15 cellular contexts compared by ENCODE assay signal in the genomic region with DNA sequence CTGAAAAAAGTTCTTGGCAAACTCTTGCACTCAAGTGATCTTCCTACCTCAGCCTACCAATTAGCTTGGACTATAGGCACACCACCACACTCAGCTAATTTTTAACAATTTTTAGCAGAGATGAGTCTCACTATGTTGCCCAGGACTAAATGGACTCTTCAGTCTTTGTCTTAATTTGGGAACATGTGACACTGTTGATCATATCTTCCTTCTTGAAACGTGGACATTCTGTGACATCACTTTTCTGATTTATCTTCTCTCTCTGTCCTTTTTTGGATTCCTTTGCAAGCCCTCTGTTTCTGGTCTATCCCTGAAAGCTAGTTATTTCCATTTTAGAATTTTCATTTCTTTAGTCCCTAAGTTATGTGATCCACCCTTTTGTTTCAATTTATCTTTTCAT. TPM values are rescaled to one million over a fixed set of nuclear protein-coding genes. Genes with fewer than 3 reads are reported as not detected.
DNase-seq lines count a peak whose midpoint lies in the region; ATAC-seq and TF ChIP-seq lines count a peak whose summit lies in the region.
"Had no signal": no experiment of that assay in that cellular context is flagged by ENCODE, and none has a peak within 500 bp of the region (broad histone marks: within the 10 kb centered on the region; RNA-seq: fewer than 3 reads in every experiment).

No MANE protein-coding gene starts in this region.

- TF ChIP-seq CTCF in natural killer cell (IDR thresholded peaks at IDR 0.05) (no peak), H9 (conservative IDR thresholded peaks at IDR 0.05) (no peak), left lung (IDR thresholded peaks at IDR 0.05) (no peak)

- DNase-seq in natural killer cell (no peak), H9 (no peak), left lung (no peak), NCI-H345 (lab: John Stamatoyannopoulos, UW) (no peak)
- no peak for DNase-seq in natural killer cell treated with Interleukin-12 subunit alpha and Interleukin-12 subunit beta and Interleukin-15 and Interleukin-18, amount 100 ng/mL, for 72 hours (ENCODE audit: low spot score)
- no peak for DNase-seq in central memory CD8-positive, alpha-beta T cell (ENCODE audit: low spot score in 2 of 2)
- DNase-seq in stimulated activated naive CD4-positive, alpha-beta T cell treated with Interleukin-2 at 50 U/mL for 16 hours (lab: John Stamatoyannopoulos, UW), result no peak
- DNase-seq: BE2C, HCEC 1CT, IMR-90, NCI-H1930, NCI-H2171, NCI-H82, Peyer's patch, Right ventricle myocardium superior had no signal

- H4K5ac ChIP-seq in H9 (ENCODE audit: insufficient read length, low read depth, low read length), result no peak overlapping the region

- H3K18ac ChIP-seq in H9 (ENCODE audit: insufficient read length, low read depth, low read length), result no peak overlapping the region

- no peak overlapping the region for H4K91ac ChIP-seq in H9 (ENCODE audit: insufficient read length, low read depth, low read length)

- no peaks in the 10 kb centered on the region for H3K36me3 Mint-ChIP-seq in natural killer cell
- no peaks in the 10 kb centered on the region for H3K36me3 Mint-ChIP-seq in natural killer cell treated with Interleukin-12 subunit alpha and Interleukin-12 subunit beta and Interleukin-15 and Interleukin-18, amount 100 ng/mL, for 72 hours
- peaks cover 3 to 15% (median 13%) of the 10 kb centered on the region in 3 experiments; a peak in 6 of 7 replicates for H3K36me3 Mint-ChIP-seq in H9 (ENCODE audit: insufficient read depth in 1 of 3, low read depth in 3 of 3)
- H3K36me3 Mint-ChIP-seq in central memory CD8-positive, alpha-beta T cell (ENCODE audit: insufficient read depth), result peaks cover 3% of the 10 kb centered on the region

- peak overlapping the region; percentile 8 to 24 for H3K27ac Mint-ChIP-seq in natural killer cell
- H3K27ac Mint-ChIP-seq in natural killer cell treated with Interleukin-12 subunit alpha and Interleukin-12 subunit beta and Interleukin-15 and Interleukin-18, amount 100 ng/mL, for 72 hours, result peak overlapping the region in 1 of 2 donors; percentile 24
- peak overlapping the region in 2 of 3 experiments; percentile 19 to 33; a peak in 2 of 7 replicates for H3K27ac Mint-ChIP-seq in H9
- H3K27ac Mint-ChIP-seq in central memory CD8-positive, alpha-beta T cell (ENCODE audit: low read depth), result peak overlapping the region; percentile 33

- H3K23ac ChIP-seq in H9 (ENCODE audit: insufficient read length, low read depth, low read length), result no peak overlapping the region

- ATAC-seq in natural killer cell (no peak), left lung (no peak)
- no peak for ATAC-seq in natural killer cell treated with Interleukin-12 subunit alpha and Interleukin-12 subunit beta and Interleukin-15 and Interleukin-18, amount 100 ng/mL, for 72 hours
- no peak for ATAC-seq in central memory CD8-positive, alpha-beta T cell (replicated peaks; ENCODE audit: extremely low read depth, poor library complexity, severe bottlenecking)

- no CpG with 5 or more reads among the region's 1 CpG for WGBS in H9 (ENCODE audit: extremely low coverage, insufficient read length, low lambda C conversion rate)

- H3K23me2 ChIP-seq in H9 (ENCODE audit: insufficient read length, low read depth, low read length, poor library complexity, severe bottlenecking), result no peaks in the 10 kb centered on the region

- H2BK15ac ChIP-seq in H9 (ENCODE audit: low read depth, low read length), result no peak overlapping the region

- H3T11ph ChIP-seq in H9 (ENCODE audit: low read length), result no peak overlapping the region

- no peak overlapping the region for H2BK12ac ChIP-seq in H9 (ENCODE audit: insufficient read length, low read depth, low read length)

- H3K9ac ChIP-seq in H9 (ENCODE audit: extremely low read depth, insufficient read length, low read length), result no peak overlapping the region

- no peak overlapping the region for H2AFZ ChIP-seq in H9 (ENCODE audit: low read length)

- no peak overlapping the region for H4K8ac ChIP-seq in H9 (replicated peaks; ENCODE audit: insufficient read length, low read depth, low read length)

- H3K4me3 Mint-ChIP-seq in natural killer cell (no peak overlapping the region), H9 (no peak overlapping the region)
- no peak overlapping the region for H3K4me3 Mint-ChIP-seq in natural killer cell treated with Interleukin-12 subunit alpha and Interleukin-12 subunit beta and Interleukin-15 and Interleukin-18, amount 100 ng/mL, for 72 hours
- H3K4me3 Mint-ChIP-seq in central memory CD8-positive, alpha-beta T cell, result no peak overlapping the region

- H3K27me3 ChIP-seq in H9 (ENCODE audit: insufficient read depth, low read length) (no peaks in the 10 kb centered on the region), left lung (no peaks in the 10 kb centered on the region)
- H3K27me3 ChIP-seq: BE2C, Peyer's patch had no signal

- H3K4me3 ChIP-seq in left lung, result no peak overlapping the region
- H3K4me3 ChIP-seq: Peyer's patch had no signal

- H3K79me2 ChIP-seq in H9 (ENCODE audit: insufficient read depth, low read length), result peaks cover 4% of the 10 kb centered on the region; the same call in 1 of the 2 replicates

- no peak overlapping the region for H3K14ac ChIP-seq in H9 (ENCODE audit: insufficient read depth, low read length)

- intact Hi-C loops in natural killer cell (cut with micrococcal nuclease) (no loop called here), left lung (cut with DNase I) (no loop called here)

- H3K56ac ChIP-seq in H9 (ENCODE audit: insufficient read length, low read depth, low read length), result no peak overlapping the region

- H3K9me3 Mint-ChIP-seq in natural killer cell, result no peaks in the 10 kb centered on the region
- no peaks in the 10 kb centered on the region for H3K9me3 Mint-ChIP-seq in natural killer cell treated with Interleukin-12 subunit alpha and Interleukin-12 subunit beta and Interleukin-15 and Interleukin-18, amount 100 ng/mL, for 72 hours
- H3K9me3 Mint-ChIP-seq in H9, result no peaks in the 10 kb centered on the region
- H3K9me3 Mint-ChIP-seq in central memory CD8-positive, alpha-beta T cell, result no peaks in the 10 kb centered on the region

- no peaks in the 10 kb centered on the region for H4K20me1 ChIP-seq in H9 (ENCODE audit: control insufficient read depth, insufficient read depth, insufficient read length)

- no peak overlapping the region for H2AK5ac ChIP-seq in H9 (ENCODE audit: insufficient read length, low read length)

- no peak overlapping the region for H3K4me2 ChIP-seq in H9 (ENCODE audit: insufficient read depth, insufficient read length, low read length)

- H3K27me3 Mint-ChIP-seq in natural killer cell (ENCODE audit: low read depth in 2 of 2) (no peaks in the 10 kb centered on the region), H9 (ENCODE audit: low read depth) (no peaks in the 10 kb centered on the region)
- no peaks in the 10 kb centered on the region for H3K27me3 Mint-ChIP-seq in natural killer cell treated with Interleukin-12 subunit alpha and Interleukin-12 subunit beta and Interleukin-15 and Interleukin-18, amount 100 ng/mL, for 72 hours
- H3K27me3 Mint-ChIP-seq in central memory CD8-positive, alpha-beta T cell, result no peaks in the 10 kb centered on the region

- H3K4me1 ChIP-seq in H9 (ENCODE audit: insufficient read depth, low read length), result no peaks in the 10 kb centered on the region
- peaks cover 0 to 5% of the 10 kb centered on the region in 2 donors for H3K4me1 ChIP-seq in left lung
- H3K4me1 ChIP-seq: BE2C, Peyer's patch had no signal

- no peaks in the 10 kb centered on the region for H3K36me3 ChIP-seq in left lung
- H3K36me3 ChIP-seq: BE2C, Peyer's patch had no signal

- H3K27ac ChIP-seq in H9 (ENCODE audit: insufficient read length, low read depth, low read length) (no peak overlapping the region), left lung (no peak overlapping the region)
- H3K27ac ChIP-seq: Peyer's patch had no signal

- H3K4me1 Mint-ChIP-seq in natural killer cell (peaks cover 46 to 50% of the 10 kb centered on the region in 2 donors), H9 (peaks cover 8 to 22% of the 10 kb centered on the region in 2 experiments)
- H3K4me1 Mint-ChIP-seq in natural killer cell treated with Interleukin-12 subunit alpha and Interleukin-12 subunit beta and Interleukin-15 and Interleukin-18, amount 100 ng/mL, for 72 hours (ENCODE audit: low read depth in 2 of 2), result peaks cover 15 to 22% of the 10 kb centered on the region in 2 donors
- peaks cover 40% of the 10 kb centered on the region for H3K4me1 Mint-ChIP-seq in central memory CD8-positive, alpha-beta T cell

- H3K9me3 ChIP-seq in H9 (ENCODE audit: control insufficient read depth, low read depth, low read length), result no peaks in the 10 kb centered on the region
- H3K9me3 ChIP-seq in left lung, result no peaks in the 10 kb centered on the region
- H3K9me3 ChIP-seq: BE2C, Peyer's patch had no signal

- H2BK20ac ChIP-seq in H9 (ENCODE audit: low read depth, low read length, poor library complexity, severe bottlenecking), result no peak overlapping the region

- no peak overlapping the region for H2BK5ac ChIP-seq in H9 (ENCODE audit: insufficient read length, low read length)

- no peak overlapping the region for H3K4ac ChIP-seq in H9 (ENCODE audit: low read depth, low read length)

- H2BK120ac ChIP-seq in H9 (ENCODE audit: low read depth, low read length, poor library complexity, severe bottlenecking), result no peak overlapping the region

- H3K79me1 ChIP-seq in H9 (ENCODE audit: insufficient read depth, low read depth, low read length, poor library complexity, severe bottlenecking), result peaks cover 13% of the 10 kb centered on the region

RNA-seq across cellular contexts. Expression of gene RSF1, which starts 42.0 kb away (rescaled TPM):
- 100 to 1,000 TPM in 2 of 3 donors, 10 to 100 TPM in 1; 87.3 to 119 (median 110) TPM for total RNA-seq in natural killer cell
- total RNA-seq in natural killer cell treated with Interleukin-12 subunit alpha and Interleukin-12 subunit beta and Interleukin-15 and Interleukin-18, amount 100 ng/mL, for 72 hours, result 10 to 100 TPM; 59.9 to 68.5 TPM
- 69.6 and 82.6 TPM in 2 replicates for total RNA-seq in H9 (2021)
- 10 to 100 TPM; 49.3 to 51.3 TPM for total RNA-seq in left lung

RNA-seq across cellular contexts. Expression of gene AAMDC, which starts 42.4 kb away (rescaled TPM):
- total RNA-seq in natural killer cell (1 to 10 TPM; 4.8 to 5.7 (median 5.4) TPM), H9 (2021) (20.7 and 22.3 TPM in 2 replicates), left lung (10 to 100 TPM; 21.4 to 33.8 TPM)
- 1 to 10 TPM; 1.7 to 4.9 TPM for total RNA-seq in natural killer cell treated with Interleukin-12 subunit alpha and Interleukin-12 subunit beta and Interleukin-15 and Interleukin-18, amount 100 ng/mL, for 72 hours
